ENCODE assay signal across 8 cellular contexts in genomic region chr5:95554647-95555548, GRCh38. TPM values are rescaled to one million over a fixed set of nuclear protein-coding genes. Genes with fewer than 3 reads are reported as not detected.
DNase-seq lines count a peak whose midpoint lies in the region; ATAC-seq, FAIRE-seq and TF ChIP-seq lines count a peak whose summit lies in the region.

Gene ARSK (plus strand): TSS chr5:95555101. CDS start chr5:95555279, 178 bp downstream.
Gene SKIC3 (minus strand): TSS chr5:95554977. CDS start chr5:95547150, 7,827 bp downstream.

- peak within 1 kb of the TSS; percentile 90 to 96 for H3K4me3 ChIP-seq in kidney (ENCODE audit: low read length in 2 of 2)

- peaks cover 3 to 4% of the 10 kb centered on the region in 2 donors for H3K4me1 ChIP-seq in kidney (ENCODE audit: control insufficient read depth in 1 of 2, insufficient read depth in 1 of 2, low read depth in 1 of 2, low read length in 2 of 2)

- peak within 1 kb of the TSS; percentile 68 to 84 for H3K9ac ChIP-seq in kidney (ENCODE audit: low read length in 2 of 2)

- H3K9me3 ChIP-seq in kidney (ENCODE audit: control insufficient read depth in 1 of 2, low read length in 2 of 2), result no peaks in the 10 kb centered on the region

- FAIRE-seq in kidney (lab: Jason Lieb, UNC), result peak; percentile 25

- peak; percentile 96 for DNase-seq in AG20443 (ENCODE audit: low spot score)
- peak; percentile 94 to 98 for DNase-seq in NCI-H446 (lab: John Stamatoyannopoulos, UW)
- peak; percentile 82 for DNase-seq in activated CD4-positive, CD25-positive, alpha-beta regulatory T cell treated with anti-CD3 and anti-CD28 coated beads, Interleukin-2, amount 50 U/mL, for 72 hours
- peak; percentile 92 for DNase-seq in cerebellum (ENCODE audit: low spot score)
- peak; percentile 97 for DNase-seq in kidney
- peak; percentile 90 for DNase-seq in stimulated activated CD4-positive, alpha-beta T cell treated with anti-CD3 and anti-CD28 coated beads, Interleukin-15, amount 100 ng/mL, for 24 hours

- H3K36me3 ChIP-seq in kidney (ENCODE audit: control insufficient read depth in 1 of 2, insufficient read depth in 2 of 2, low read length in 2 of 2), result no peaks in the 10 kb centered on the region

- H3K27ac ChIP-seq in kidney (ENCODE audit: low read depth in 2 of 2, low read length in 2 of 2), result peak within 1 kb of the TSS; percentile 63 to 88

- TF ChIP-seq CTCF in kidney (IDR thresholded peaks at IDR 0.05; ENCODE audit: borderline replicate concordance, extremely low read depth, insufficient read depth), result peak; percentile 6

- intact Hi-C loops in kidney (cut with DNase I), result no loop called here

- ATAC-seq in GM19035 (IDR thresholded peaks at IDR 0.05; ENCODE audit: unreplicated experiment), result peak; percentile 90
- peak; percentile 93 for ATAC-seq in HG03354 (IDR thresholded peaks at IDR 0.05; ENCODE audit: poor library complexity, severe bottlenecking, unreplicated experiment)

RNA-seq across cellular contexts. Expression of gene ARSK, which starts in this region (rescaled TPM):
- total RNA-seq in cerebellum (10.1 TPM), kidney (5.9 TPM)
- 4.5 TPM for polyA plus RNA-seq in kidney (ENCODE audit: insufficient read depth, low read depth, low replicate concordance)

RNA-seq across cellular contexts. Expression of gene SKIC3, which starts in this region (rescaled TPM):
- total RNA-seq in cerebellum, result 181 TPM
- total RNA-seq in kidney, result 72.9 TPM
- polyA plus RNA-seq in kidney (ENCODE audit: insufficient read depth, low read depth, low replicate concordance), result 13.3 TPM

Comparison
In these comparisons a context has a peak if more than half of its experiments do, and no peak if none do; other contexts are left out.
1. Peak in every context shown above with its lines: DNase-seq, ATAC-seq, H3K4me3 ChIP-seq and H3K27ac ChIP-seq.